Comparison of ENCODE assay signal across 7 cellular contexts in genomic region chr17:5418858-5419355, GRCh38. TPM values are rescaled to one million over a fixed set of nuclear protein-coding genes. Genes with fewer than 3 reads are reported as not detected.
DNase-seq lines count a peak whose midpoint lies in the region; ATAC-seq and TF ChIP-seq lines count a peak whose summit lies in the region.

No MANE protein-coding gene starts in this region.

- no peaks in the 10 kb centered on the region for H3K27me3 ChIP-seq in aorta (ENCODE audit: control insufficient read depth in 1 of 2, insufficient read depth in 2 of 2, low read length in 1 of 2)

- DNase-seq in GM13977 (ENCODE audit: low spot score) (peak; percentile 77), NOMO-1 (lab: John Stamatoyannopoulos, UW; ENCODE audit: unreplicated experiment in 2 of 2) (peak; percentile 58 to 81), germinal center (ENCODE audit: low spot score) (peak; percentile 78), putamen (ENCODE audit: low spot score) (peak; percentile 39), aorta (no peak)
- peak; percentile 42 for DNase-seq in activated T-helper 9 cell treated with anti-CD3 and anti-CD28 coated beads, Interleukin-2, amount 50 U/mL, for 16 hours (ENCODE audit: low read depth)

- intact Hi-C loops in aorta (cut with DNase I): loop anchor here in 1 of 2 donors (1.0 kb wide), 1 partner anchor 20 kb away; the partner anchor contains the start of gene C1QBP

- peak overlapping the region; percentile 31 to 77 for H3K4me3 ChIP-seq in aorta (ENCODE audit: low read length in 2 of 2)

- H3K27ac ChIP-seq in aorta (ENCODE audit: low read depth in 1 of 2, low read length in 2 of 2): peak overlapping the region in 1 of 2 donors; percentile 46

- 0 to 1% methylated on average over 26 of the region's 26 CpGs for WGBS in aorta, 2 donors

- H3K36me3 ChIP-seq in aorta (ENCODE audit: control insufficient read depth in 1 of 2, insufficient read depth in 2 of 2, low read length in 1 of 2): no peaks in the 10 kb centered on the region

- H3K9me3 ChIP-seq in aorta (ENCODE audit: control insufficient read depth, low read length): no peaks in the 10 kb centered on the region

- H3K4me1 ChIP-seq in aorta (ENCODE audit: control insufficient read depth in 1 of 2, insufficient read depth in 2 of 2, low read length in 2 of 2): peaks cover 0 to 8% of the 10 kb centered on the region in 2 donors

- TF ChIP-seq CTCF in GM13977 (IDR thresholded peaks at IDR 0.05; ENCODE audit: extremely low read depth, insufficient read depth, missing control alignments): no peak

- in situ Hi-C loops in GM13977 (cut with MboI; ENCODE audit: low pct_unique_long_range_greater_than_20kb, low sequenced_read_pairs, unreplicated experiment): no loop called here

- peak; percentile 25 for ATAC-seq in HG02759 (IDR thresholded peaks at IDR 0.05; ENCODE audit: unreplicated experiment)
- ATAC-seq in aorta (ENCODE audit: low FRiP score): peak; percentile 19

RNA-seq across cellular contexts. Expression of gene NUP88, which starts 0.6 kb away (rescaled TPM):
- total RNA-seq in aorta: 10 to 100 TPM; 43.2 to 56.5 TPM
- polyA plus RNA-seq in aorta: 10 to 100 TPM; 28.2 to 50.7 TPM

RNA-seq across cellular contexts. Expression of gene RPAIN, which starts 1.1 kb away (rescaled TPM):
- 10 to 100 TPM; 29.2 to 32.5 TPM for total RNA-seq in aorta
- 10 to 100 TPM; 44.1 to 59.6 TPM for polyA plus RNA-seq in aorta

RNA-seq across cellular contexts. Expression of gene C1QBP, which starts 20.0 kb away (rescaled TPM):
- 10 to 100 TPM; 51.8 to 60.1 TPM for total RNA-seq in aorta
- 100 to 1,000 TPM in 1 of 2 donors, 10 to 100 TPM in 1; 58.5 to 111 TPM for polyA plus RNA-seq in aorta

RNA-seq across cellular contexts. Expression of gene DHX33, which starts 49.9 kb away (rescaled TPM):
- 10 to 100 TPM in 1 of 2 donors, 1 to 10 TPM in 1; 9.5 to 11.2 TPM for total RNA-seq in aorta
- polyA plus RNA-seq in aorta: 1 to 10 TPM; 2.9 to 5.7 TPM

Comparison
In these comparisons a context has a peak if more than half of its experiments do, and no peak if none do; other contexts are left out.
1. DNase-seq: peak in GM13977 (single experiment), NOMO-1 (2 of 2), activated T-helper 9 cell treated with anti-CD3 and anti-CD28 coated beads, Interleukin-2, amount 50 U/mL, for 16 hours (single experiment), germinal center (single experiment) and putamen (single experiment); none in aorta (0 of 2).